8 cellular contexts compared by ENCODE assay signal in the genomic region with DNA sequence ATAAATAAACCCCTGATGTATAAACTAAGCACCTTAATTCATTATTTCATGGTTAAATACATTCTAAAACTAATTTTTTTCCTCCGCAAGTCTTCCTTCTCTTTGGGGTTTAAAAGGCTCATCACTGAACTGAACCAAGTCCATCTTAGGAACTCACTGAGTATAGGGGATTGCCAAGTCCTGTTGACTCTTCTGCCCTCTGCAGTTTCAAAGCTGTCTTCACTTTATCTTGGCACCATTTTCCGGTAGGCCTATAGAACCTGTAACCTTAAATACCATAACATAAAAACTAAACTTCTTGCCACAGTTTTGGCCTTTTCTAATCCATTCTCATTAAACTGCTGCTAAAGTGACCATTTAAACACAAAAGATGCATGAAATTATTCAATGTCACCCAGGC.
DNase-seq lines count a peak whose midpoint lies in the region; ATAC-seq and TF ChIP-seq lines count a peak whose summit lies in the region.

No MANE protein-coding gene starts in this region.

- no peaks in the 10 kb centered on the region for H3K9me3 ChIP-seq in transverse colon

- H3K27ac ChIP-seq in transverse colon: no peak overlapping the region

- 60 to 68% methylated on average over 2 of the region's 2 CpGs for WGBS in transverse colon (ENCODE audit: low coverage in 1 of 2), 2 donors

- no peaks in the 10 kb centered on the region for H3K36me3 ChIP-seq in transverse colon

- H3K4me3 ChIP-seq in fibroblast of the aortic adventitia (ENCODE audit: low read depth, low read length) (no peak overlapping the region), transverse colon (no peak overlapping the region)

- H3K4me1 ChIP-seq in transverse colon: no peaks in the 10 kb centered on the region

- in situ Hi-C loops in transverse colon (cut with MboI; ENCODE audit: low pct_ligation_motif_present in 1 of 4, low pct_unique_long_range_greater_than_20kb in 1 of 4, low sequenced_read_pairs in 3 of 4): loop anchor here in 2 of 4 donors (25.0 kb wide), 1 partner anchor 414 kb away; no protein-coding TSS in a partner anchor

- no peak for TF ChIP-seq POLR2A in transverse colon (IDR thresholded peaks at IDR 0.05)

- peak; percentile 22 for DNase-seq in NCI-H2171 treated with DMSO at 0.1 percent for 48 hours (lab: John Stamatoyannopoulos, UW)
- no peak for DNase-seq in NCI-H2171 (lab: John Stamatoyannopoulos, UW)
- peak; percentile 24 for DNase-seq in RPMI8226
- peak; percentile 46 for DNase-seq in fibroblast of the aortic adventitia (ENCODE audit: low read depth)
- no peak for DNase-seq in transverse colon
- no peak for DNase-seq in NCI-H2029 (lab: John Stamatoyannopoulos, UW)

- no peak for TF ChIP-seq EP300 in transverse colon (IDR thresholded peaks at IDR 0.05; ENCODE audit: low read depth)

- no peaks in the 10 kb centered on the region for H3K27me3 ChIP-seq in transverse colon

- TF ChIP-seq CTCF in fibroblast of the aortic adventitia (IDR thresholded peaks at IDR 0.05; ENCODE audit: insufficient read depth, low read length) (peak; percentile 29), transverse colon (IDR thresholded peaks at IDR 0.05) (peak in 4 of 5 experiments; percentile 21 to 65 (median 34))

- ATAC-seq in HG02642 (IDR thresholded peaks at IDR 0.05; ENCODE audit: poor library complexity, unreplicated experiment) (peak; percentile 60), HG03432 (IDR thresholded peaks at IDR 0.05; ENCODE audit: unreplicated experiment) (no peak)

- intact Hi-C loops in transverse colon (cut with DNase I; ENCODE audit: low total_unique reads): no loop called here

Comparison
In these comparisons a context has a peak if more than half of its experiments do, and no peak if none do; other contexts are left out.
1. DNase-seq: peak in NCI-H2171 treated with DMSO at 0.1 percent for 48 hours (single experiment), RPMI8226 (single experiment) and fibroblast of the aortic adventitia (single experiment); none in NCI-H2171 (single experiment), transverse colon (single experiment) and NCI-H2029 (single experiment).